In genomic region chr10:29471483-29471859, GRCh38 we compare ENCODE assay signal across 9 cellular contexts.
DNase-seq lines count a peak whose midpoint lies in the region; ATAC-seq and TF ChIP-seq lines count a peak whose summit lies in the region.
"Had no signal": no experiment of that assay in that cellular context is flagged by ENCODE, and none has a peak within 500 bp of the region (broad histone marks: within the 10 kb centered on the region; RNA-seq: fewer than 3 reads in every experiment).

No MANE protein-coding gene starts in this region.

- no peak overlapping the region for H3K4me3 Mint-ChIP-seq in activated naive CD8-positive, alpha-beta T cell treated with anti-CD3 and anti-CD28 coated beads for 36 hours

- peaks cover 97% of the 10 kb centered on the region for H3K36me3 ChIP-seq in right atrium auricular region
- H3K36me3 ChIP-seq in heart right ventricle, result peaks cover 0 to 100% (median 62%) of the 10 kb centered on the region in 9 donors

- 19 to 23% methylated on average over 1 of the region's 1 CpG for WGBS in heart right ventricle, 2 donors

- H3K9me3 Mint-ChIP-seq in activated naive CD8-positive, alpha-beta T cell treated with anti-CD3 and anti-CD28 coated beads for 36 hours, result no peaks in the 10 kb centered on the region

- ATAC-seq in heart right ventricle (no peak), HG03469 (IDR thresholded peaks at IDR 0.05; ENCODE audit: unreplicated experiment) (no peak), HG02588 (IDR thresholded peaks at IDR 0.05; ENCODE audit: unreplicated experiment) (no peak)

- TF ChIP-seq CTCF in right atrium auricular region (IDR thresholded peaks at IDR 0.05), result no peak
- TF ChIP-seq CTCF in heart right ventricle (IDR thresholded peaks at IDR 0.05), result no peak

- H3K27me3 ChIP-seq in right atrium auricular region (no peaks in the 10 kb centered on the region), heart right ventricle (no peaks in the 10 kb centered on the region)

- H3K4me1 ChIP-seq in right atrium auricular region, result peaks cover 0 to 51% of the 10 kb centered on the region in 2 donors
- peaks cover 0 to 66% (median 32%) of the 10 kb centered on the region in 9 donors for H3K4me1 ChIP-seq in heart right ventricle

- no peaks in the 10 kb centered on the region for H3K27me3 Mint-ChIP-seq in activated naive CD8-positive, alpha-beta T cell treated with anti-CD3 and anti-CD28 coated beads for 36 hours

- intact Hi-C loops in heart right ventricle (cut with DNase I), result no loop called here

- H3K4me1 Mint-ChIP-seq in activated naive CD8-positive, alpha-beta T cell treated with anti-CD3 and anti-CD28 coated beads for 36 hours, result peaks cover 10% of the 10 kb centered on the region

- DNase-seq in right atrium auricular region (ENCODE audit: low spot score), result no peak
- no peak for DNase-seq in heart right ventricle
- DNase-seq in activated naive CD8-positive, alpha-beta T cell treated with anti-CD3 and anti-CD28 coated beads for 36 hours, result no peak
- peak; percentile 90 for DNase-seq in iris pigment epithelial cell (ENCODE audit: low read depth)
- no peak for DNase-seq in iPS-NIHi11 (ENCODE audit: low spot score)
- no peak for DNase-seq in KG1 (lab: John Stamatoyannopoulos, UW)
- DNase-seq: NCI-H510A treated with DMSO at 0.1 percent for 48 hours had no signal

- peak overlapping the region; percentile 31 for H3K27ac Mint-ChIP-seq in activated naive CD8-positive, alpha-beta T cell treated with anti-CD3 and anti-CD28 coated beads for 36 hours

- peaks cover 10% of the 10 kb centered on the region for H3K36me3 Mint-ChIP-seq in activated naive CD8-positive, alpha-beta T cell treated with anti-CD3 and anti-CD28 coated beads for 36 hours

- no peaks in the 10 kb centered on the region for H3K9me3 ChIP-seq in right atrium auricular region
- no peaks in the 10 kb centered on the region for H3K9me3 ChIP-seq in heart right ventricle

- H3K4me3 ChIP-seq in right atrium auricular region (no peak overlapping the region), heart right ventricle (no peak overlapping the region)

- H3K27ac ChIP-seq in right atrium auricular region, result peak overlapping the region; percentile 5 to 61
- H3K27ac ChIP-seq in heart right ventricle, result peak overlapping the region in 4 of 10 donors; percentile 7 to 65 (median 22)
